In genomic region chr11:3795131-3796092, GRCh38 we compare ENCODE assay signal across 8 cellular contexts. TPM values are rescaled to one million over a fixed set of nuclear protein-coding genes. Genes with fewer than 3 reads are reported as not detected.
DNase-seq lines count a peak whose midpoint lies in the region; ATAC-seq and TF ChIP-seq lines count a peak whose summit lies in the region.

No MANE protein-coding gene starts in this region.

- intact Hi-C loops in right cardiac atrium (cut with DNase I) = no loop called here

- H3K4me2 ChIP-seq in skeletal muscle satellite cell (ENCODE audit: low read length) = peak overlapping the region; percentile 85

- DNase-seq in HEK293T (ENCODE audit: extremely low spot score) (no peak), right cardiac atrium (no peak), medulla oblongata (ENCODE audit: extremely low spot score) (no peak), iPS-NIHi11 (ENCODE audit: low spot score) (no peak), NCI-H1105 (lab: John Stamatoyannopoulos, UW) (no peak)
- no peak for DNase-seq in activated CD4-positive, alpha-beta memory T cell treated with anti-CD3 and anti-CD28 coated beads, Interleukin-2, amount 10 ng/mL, durations not matched to agents 7 days and 5 days
- DNase-seq in activated effector memory CD4-positive, alpha-beta T cell treated with Interleukin-2 at 50 U/mL for 16 hours = no peak

- H3K9ac ChIP-seq in skeletal muscle satellite cell (ENCODE audit: low read depth, low read length) = peak overlapping the region; percentile 100

- POLR2A ChIA-PET in HEK293T (lab: Yijun Ruan, JAX) = no interaction called here
- POLR2A ChIA-PET in activated CD4-positive, alpha-beta memory T cell treated with anti-CD3 and anti-CD28 coated beads, Interleukin-2, amount 10 ng/mL, durations not matched to agents 7 days and 5 days (lab: Charles Lee) = interaction anchor here (1.0 to 4.2 kb wide), 6 partner anchors 7 to 59 kb away, joined by 3 to 34 read pairs (median 9); partner anchors contain the start of genes PGAP2 and RHOG

- H3K4me1 ChIP-seq in right cardiac atrium (ENCODE audit: control insufficient read depth, insufficient read depth, low read length) (no peaks in the 10 kb centered on the region), skeletal muscle satellite cell (ENCODE audit: control insufficient read depth, insufficient read depth, low read length) (peaks cover 18% of the 10 kb centered on the region)

- H3K4me3 ChIP-seq in right cardiac atrium (ENCODE audit: low read length) (peak overlapping the region; percentile 90), skeletal muscle satellite cell (ENCODE audit: low read length) (peak overlapping the region; percentile 93)

- peaks cover 57% of the 10 kb centered on the region for H3K4me1 Mint-ChIP-seq in activated CD4-positive, alpha-beta memory T cell treated with anti-CD3 and anti-CD28 coated beads, Interleukin-2, amount 10 ng/mL, durations not matched to agents 7 days and 5 days

- peaks cover 26% of the 10 kb centered on the region for H3K36me3 ChIP-seq in skeletal muscle satellite cell (ENCODE audit: insufficient read depth, low read length)

- peak overlapping the region; percentile 92 for H3K27ac Mint-ChIP-seq in activated CD4-positive, alpha-beta memory T cell treated with anti-CD3 and anti-CD28 coated beads, Interleukin-2, amount 10 ng/mL, durations not matched to agents 7 days and 5 days

- no peaks in the 10 kb centered on the region for H3K27me3 Mint-ChIP-seq in activated CD4-positive, alpha-beta memory T cell treated with anti-CD3 and anti-CD28 coated beads, Interleukin-2, amount 10 ng/mL, durations not matched to agents 7 days and 5 days

- peak overlapping the region; percentile 93 for H3K4me3 Mint-ChIP-seq in activated CD4-positive, alpha-beta memory T cell treated with anti-CD3 and anti-CD28 coated beads, Interleukin-2, amount 10 ng/mL, durations not matched to agents 7 days and 5 days

- ATAC-seq in right cardiac atrium = no peak

- peak overlapping the region; percentile 42 for H3K27ac ChIP-seq in right cardiac atrium (ENCODE audit: low read length)

- 77% methylated on average over 8 of the region's 8 CpGs for WGBS in right cardiac atrium

- H3K27me3 ChIP-seq in right cardiac atrium (ENCODE audit: control insufficient read depth, insufficient read depth) = no peaks in the 10 kb centered on the region
- H3K27me3 ChIP-seq in skeletal muscle satellite cell (ENCODE audit: control insufficient read depth, insufficient read depth, low read length) = no peaks in the 10 kb centered on the region

- peaks cover 30% of the 10 kb centered on the region for H3K36me3 Mint-ChIP-seq in activated CD4-positive, alpha-beta memory T cell treated with anti-CD3 and anti-CD28 coated beads, Interleukin-2, amount 10 ng/mL, durations not matched to agents 7 days and 5 days (ENCODE audit: low read depth)

- no peaks in the 10 kb centered on the region for H3K9me3 Mint-ChIP-seq in activated CD4-positive, alpha-beta memory T cell treated with anti-CD3 and anti-CD28 coated beads, Interleukin-2, amount 10 ng/mL, durations not matched to agents 7 days and 5 days

- H3K9me3 ChIP-seq in right cardiac atrium (ENCODE audit: control insufficient read depth, low read length) (no peaks in the 10 kb centered on the region), skeletal muscle satellite cell (replicated peaks; ENCODE audit: low read length) (no peaks in the 10 kb centered on the region)

- CTCF ChIA-PET in HEK293T (lab: Yijun Ruan, JAX) = no interaction called here
- CTCF ChIA-PET in activated CD4-positive, alpha-beta memory T cell treated with anti-CD3 and anti-CD28 coated beads, Interleukin-2, amount 10 ng/mL, durations not matched to agents 7 days and 5 days (lab: Charles Lee) = interaction anchor here (1.1 to 6.9 kb wide), 5 partner anchors 11 to 64 kb away, joined by 3 to 57 read pairs (median 6); partner anchors contain the start of genes PGAP2 and STIM1

TF ChIP-seq in HEK293T, 16 proteins besides CTCF, POLR2A, EP300 and RAD21:
- TF ChIP-seq SUZ12 (IDR thresholded peaks at IDR 0.05) (no peak), PKNOX1 (IDR thresholded peaks at IDR 0.05) (peak; percentile 37), ELF4 (IDR thresholded peaks at IDR 0.05) (no peak), CTBP1 (IDR thresholded peaks at IDR 0.05; ENCODE audit: borderline replicate concordance) (no peak)
TF ChIP-seq in HEK293T: peak in this region for 1.

RNA-seq across cellular contexts. Expression of gene NUP98, which starts 1.9 kb away (rescaled TPM):
- total RNA-seq in activated CD4-positive, alpha-beta memory T cell treated with anti-CD3 and anti-CD28 coated beads, Interleukin-2, amount 10 ng/mL, durations not matched to agents 7 days and 5 days = 10 to 100 TPM; 93.9 to 95.2 TPM
- 10 to 100 TPM; 38.8 to 55.9 (median 43.4) TPM for total RNA-seq in right cardiac atrium
- polyA plus RNA-seq in right cardiac atrium = 22.9 TPM
- 107 and 110 TPM in 2 replicates for total RNA-seq in skeletal muscle satellite cell (2012; rRNA removed)

RNA-seq across cellular contexts. Expression of gene PGAP2, which starts 12.9 kb away (rescaled TPM):
- total RNA-seq in activated CD4-positive, alpha-beta memory T cell treated with anti-CD3 and anti-CD28 coated beads, Interleukin-2, amount 10 ng/mL, durations not matched to agents 7 days and 5 days = 10 to 100 TPM; 18.0 to 19.0 TPM
- total RNA-seq in right cardiac atrium = 10 to 100 TPM; 12.4 to 19.5 (median 15.2) TPM
- polyA plus RNA-seq in right cardiac atrium = 13.9 TPM
- total RNA-seq in skeletal muscle satellite cell (2012; rRNA removed) = 11.9 and 13.3 TPM in 2 replicates

RNA-seq across cellular contexts. Expression of gene RHOG, which starts 45.3 kb away (rescaled TPM):
- 100 to 1,000 TPM; 192 to 201 TPM for total RNA-seq in activated CD4-positive, alpha-beta memory T cell treated with anti-CD3 and anti-CD28 coated beads, Interleukin-2, amount 10 ng/mL, durations not matched to agents 7 days and 5 days
- 10 to 100 TPM; 18.7 to 26.0 (median 25.6) TPM for total RNA-seq in right cardiac atrium
- polyA plus RNA-seq in right cardiac atrium = 23.7 TPM
- total RNA-seq in skeletal muscle satellite cell (2012; rRNA removed) = 17.0 and 24.1 TPM in 2 replicates

Comparison
In these comparisons a context has a peak if more than half of its experiments do, and no peak if none do; other contexts are left out.
1. RNA of gene RHOG, which starts 45.3 kb away (total RNA-seq): 192 to 201 TPM in activated CD4-positive, alpha-beta memory T cell treated with anti-CD3 and anti-CD28 coated beads, Interleukin-2, amount 10 ng/mL, durations not matched to agents 7 days and 5 days; 18.7 to 26.0 TPM in right cardiac atrium; every median in the first group is over 4 times any median in the second.